8 cellular contexts compared by ENCODE assay signal in genomic region chr9:6160579-6160978, GRCh38. TPM values are rescaled to one million over a fixed set of nuclear protein-coding genes. Genes with fewer than 3 reads are reported as not detected.
"Had no signal": no experiment of that assay in that cellular context is flagged by ENCODE, and none has a peak within 500 bp of the region (broad histone marks: within the 10 kb centered on the region; RNA-seq: fewer than 3 reads in every experiment).

No MANE protein-coding gene starts in this region.

- H3K4me1 Mint-ChIP-seq: IgD-negative memory B cell had no signal

- H3K27ac ChIP-seq: HL-60 had no signal

- H3K27ac Mint-ChIP-seq: IgD-negative memory B cell had no signal

- DNase-seq: IMR-90, KBM-7, KG1 had no signal

- H3K4me3 Mint-ChIP-seq: IgD-negative memory B cell had no signal

- H3K4me3 ChIP-seq: K562 had no signal

RNA-seq across cellular contexts. Expression of gene IL33, which starts 55.0 kb away (rescaled TPM):
- total RNA-seq: HepG2, HT1080, IMR-90, K562 had no signal
- polyA plus RNA-seq: IgD-negative memory B cell, IMR-90, K562 had no signal
